Comparison of ENCODE assay signal across 8 cellular contexts in the genomic region with DNA sequence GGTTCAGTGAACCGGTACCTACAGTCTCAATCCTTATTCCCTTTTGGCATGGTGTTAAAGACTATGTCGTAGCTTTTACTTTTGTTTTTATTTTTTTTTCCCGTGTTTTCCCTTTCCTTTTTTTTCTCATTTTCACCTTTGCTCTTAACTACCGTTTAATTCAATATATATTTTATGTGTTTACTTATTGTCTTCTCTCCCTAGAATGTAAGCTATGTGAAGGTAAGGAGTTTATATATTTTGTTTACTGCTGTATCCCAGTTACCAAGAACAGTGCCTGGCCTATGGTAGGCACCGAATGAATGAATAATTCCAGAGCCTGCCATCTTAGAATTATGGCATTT. TPM values are rescaled to one million over a fixed set of nuclear protein-coding genes. Genes with fewer than 3 reads are reported as not detected.
A peak's percentile ranks its signal among the peaks of the same experiment; 100 is the strongest.
DNase-seq lines count a peak whose midpoint lies in the region; ATAC-seq and TF ChIP-seq lines count a peak whose summit lies in the region.

No MANE protein-coding gene starts in this region.

- H3K4me2 ChIP-seq in H9 (ENCODE audit: insufficient read depth, insufficient read length, low read length) = no peak overlapping the region
- H3K4me2 ChIP-seq in smooth muscle cell = peak overlapping the region; percentile 89

- H3K9ac ChIP-seq in H9 (ENCODE audit: extremely low read depth, insufficient read length, low read length) (no peak overlapping the region), smooth muscle cell (ENCODE audit: low read depth) (peak overlapping the region; percentile 79)

- no peak overlapping the region for H2AFZ ChIP-seq in H9 (ENCODE audit: low read length)
- H2AFZ ChIP-seq in smooth muscle cell (ENCODE audit: low read depth) = peak overlapping the region; percentile 89

- no peak overlapping the region for H2BK5ac ChIP-seq in H9 (ENCODE audit: insufficient read length, low read length)

- ATAC-seq in gastroesophageal sphincter = no peak
- ATAC-seq in HG02884 (IDR thresholded peaks at IDR 0.05; ENCODE audit: unreplicated experiment) = no peak
- no peak for ATAC-seq in GM19023 (IDR thresholded peaks at IDR 0.05; ENCODE audit: unreplicated experiment)

- no peak overlapping the region for H3T11ph ChIP-seq in H9 (ENCODE audit: low read length)

- H2BK12ac ChIP-seq in H9 (ENCODE audit: insufficient read length, low read depth, low read length) = no peak overlapping the region

- H3K23me2 ChIP-seq in H9 (ENCODE audit: insufficient read length, low read depth, low read length, poor library complexity, severe bottlenecking) = peaks cover 3% of the 10 kb centered on the region

- no peak overlapping the region for H2BK120ac ChIP-seq in H9 (ENCODE audit: low read depth, low read length, poor library complexity, severe bottlenecking)

- H3K79me2 ChIP-seq in H9 (ENCODE audit: insufficient read depth, low read length) (no peaks in the 10 kb centered on the region), smooth muscle cell (ENCODE audit: low read depth) (peaks cover 21% of the 10 kb centered on the region)

- H3K4me1 Mint-ChIP-seq in H9 = no peaks in the 10 kb centered on the region; a peak in 1 of 4 replicates

- peak overlapping the region; percentile 80 to 88 for H3K4me3 Mint-ChIP-seq in H9

- H3K36me3 Mint-ChIP-seq in H9 (ENCODE audit: insufficient read depth in 1 of 3, low read depth in 3 of 3) = peaks cover 0 to 22% (median 6%) of the 10 kb centered on the region in 3 experiments; a peak in 4 of 7 replicates

- no peak overlapping the region for H2BK20ac ChIP-seq in H9 (ENCODE audit: low read depth, low read length, poor library complexity, severe bottlenecking)

- no peaks in the 10 kb centered on the region for H3K79me1 ChIP-seq in H9 (ENCODE audit: insufficient read depth, low read depth, low read length, poor library complexity, severe bottlenecking)

- DNase-seq in H9 (no peak), smooth muscle cell (lab: John Stamatoyannopoulos, UW; ENCODE audit: unreplicated experiment) (no peak), NOMO-1 treated with DMSO at 0.1 percent for 48 hours (lab: John Stamatoyannopoulos, UW; ENCODE audit: unreplicated experiment) (no peak), amygdala (lab: John Stamatoyannopoulos, UW) (no peak)

- H3K23ac ChIP-seq in H9 (ENCODE audit: insufficient read length, low read depth, low read length) = no peak overlapping the region

- peak overlapping the region in 2 of 3 experiments; percentile 76 to 92; a peak in 3 of 7 replicates for H3K27ac Mint-ChIP-seq in H9

- H3K4me3 ChIP-seq in WI38 (ENCODE audit: low read depth, low read length) = peak overlapping the region; percentile 60
- peak overlapping the region; percentile 48 to 70 for H3K4me3 ChIP-seq in gastroesophageal sphincter
- peak overlapping the region; percentile 72 for H3K4me3 ChIP-seq in smooth muscle cell

- H3K56ac ChIP-seq in H9 (ENCODE audit: insufficient read length, low read depth, low read length) = no peak overlapping the region

- TF ChIP-seq POLR2A in gastroesophageal sphincter (IDR thresholded peaks at IDR 0.05) = no peak

- no peaks in the 10 kb centered on the region for H3K27me3 Mint-ChIP-seq in H9 (ENCODE audit: low read depth)

- no peaks in the 10 kb centered on the region for H3K4me1 ChIP-seq in H9 (ENCODE audit: insufficient read depth, low read length)
- peaks cover 3 to 40% (median 13%) of the 10 kb centered on the region in 3 donors for H3K4me1 ChIP-seq in gastroesophageal sphincter
- H3K4me1 ChIP-seq in smooth muscle cell (ENCODE audit: low read depth) = peaks cover 4% of the 10 kb centered on the region

- H4K91ac ChIP-seq in H9 (ENCODE audit: insufficient read length, low read depth, low read length) = no peak overlapping the region

- H3K14ac ChIP-seq in H9 (ENCODE audit: insufficient read depth, low read length) = no peak overlapping the region

- no peak overlapping the region for H4K5ac ChIP-seq in H9 (ENCODE audit: insufficient read length, low read depth, low read length)

- H3K18ac ChIP-seq in H9 (ENCODE audit: insufficient read length, low read depth, low read length) = no peak overlapping the region

- no peak overlapping the region for H2AK5ac ChIP-seq in H9 (ENCODE audit: insufficient read length, low read length)

- H3K9me3 ChIP-seq in H9 (ENCODE audit: control insufficient read depth, low read depth, low read length) = no peaks in the 10 kb centered on the region
- H3K9me3 ChIP-seq in gastroesophageal sphincter = no peaks in the 10 kb centered on the region
- no peaks in the 10 kb centered on the region for H3K9me3 ChIP-seq in smooth muscle cell (replicated peaks; ENCODE audit: low read depth)

- no peaks in the 10 kb centered on the region; a peak in 1 of 5 replicates for H3K9me3 Mint-ChIP-seq in H9

- WGBS in H9 (ENCODE audit: extremely low coverage, insufficient read length, low lambda C conversion rate) = no CpG with 5 or more reads among the region's 5 CpGs
- WGBS in gastroesophageal sphincter (ENCODE audit: low coverage in 1 of 2), 2 donors = 13 to 20% methylated on average over 5 of the region's 5 CpGs
- WGBS in smooth muscle cell (ENCODE audit: low lambda C conversion rate) = 36% methylated on average over 5 of the region's 5 CpGs

- H3K36me3 ChIP-seq in gastroesophageal sphincter (no peaks in the 10 kb centered on the region), smooth muscle cell (ENCODE audit: low read depth) (no peaks in the 10 kb centered on the region)

- H3K27me3 ChIP-seq in H9 (ENCODE audit: insufficient read depth, low read length) = no peaks in the 10 kb centered on the region
- no peaks in the 10 kb centered on the region for H3K27me3 ChIP-seq in gastroesophageal sphincter
- no peaks in the 10 kb centered on the region for H3K27me3 ChIP-seq in smooth muscle cell (ENCODE audit: low read depth)

- no peak overlapping the region for H3K27ac ChIP-seq in H9 (ENCODE audit: insufficient read length, low read depth, low read length)
- peak overlapping the region in 3 of 4 donors; percentile 92 to 96 (median 92) for H3K27ac ChIP-seq in gastroesophageal sphincter
- peak overlapping the region; percentile 41 for H3K27ac ChIP-seq in smooth muscle cell (ENCODE audit: low read depth)

- H3F3A ChIP-seq in smooth muscle cell (ENCODE audit: low read depth) = no peaks in the 10 kb centered on the region

- no peak overlapping the region for H4K8ac ChIP-seq in H9 (replicated peaks; ENCODE audit: insufficient read length, low read depth, low read length)

- H4K20me1 ChIP-seq in H9 (ENCODE audit: control insufficient read depth, insufficient read depth, insufficient read length) = no peaks in the 10 kb centered on the region
- no peaks in the 10 kb centered on the region for H4K20me1 ChIP-seq in smooth muscle cell (ENCODE audit: low read depth)

- no peak overlapping the region for H3K4ac ChIP-seq in H9 (ENCODE audit: low read depth, low read length)

- TF ChIP-seq CTCF in H9 (conservative IDR thresholded peaks at IDR 0.05) = no peak
- no peak for TF ChIP-seq CTCF in WI38 (IDR thresholded peaks at IDR 0.05; ENCODE audit: low read depth, low read length)
- no peak for TF ChIP-seq CTCF in gastroesophageal sphincter (IDR thresholded peaks at IDR 0.05)
- no peak for TF ChIP-seq CTCF in smooth muscle cell (IDR thresholded peaks at IDR 0.05; ENCODE audit: borderline replicate concordance, insufficient read depth, poor library complexity, severe bottlenecking)

- no peak overlapping the region for H2BK15ac ChIP-seq in H9 (ENCODE audit: low read depth, low read length)

- TF ChIP-seq EP300 in gastroesophageal sphincter (IDR thresholded peaks at IDR 0.05) = no peak

RNA-seq across cellular contexts. Expression of a gene that starts 0.3 kb away (rescaled TPM):
- total RNA-seq in H9 (2021) = 21.0 and 23.0 TPM in 2 replicates
- total RNA-seq in gastroesophageal sphincter = 10 to 100 TPM; 29.0 to 76.1 (median 32.2) TPM
- 18.9 and 23.5 TPM in 2 replicates for total RNA-seq in smooth muscle cell
- 9.6 and 11.5 TPM in 2 replicates for polyA plus RNA-seq in smooth muscle cell

RNA-seq across cellular contexts. Expression of a gene that starts 12.3 kb away (rescaled TPM):
- total RNA-seq in H9 (2021) (15.5 and 18.9 TPM in 2 replicates), gastroesophageal sphincter (10 to 100 TPM; 13.8 to 20.8 (median 17.1) TPM), smooth muscle cell (6.9 and 12.2 TPM in 2 replicates)
- polyA plus RNA-seq in smooth muscle cell = 14.9 and 17.3 TPM in 2 replicates

RNA-seq across cellular contexts. Expression of a gene that starts 17.9 kb away (rescaled TPM):
- total RNA-seq in H9 (2021) (1.4 and 1.5 TPM in 2 replicates), gastroesophageal sphincter (1 to 10 TPM; 4.4 to 8.0 (median 5.1) TPM), smooth muscle cell (0.18 and 0.31 TPM in 2 replicates)
- 0.53 and 2.6 TPM in 2 replicates for polyA plus RNA-seq in smooth muscle cell

RNA-seq across cellular contexts. Expression of a gene that starts 48.8 kb away (rescaled TPM):
- total RNA-seq in H9 (2021) (48.3 and 53.4 TPM in 2 replicates), gastroesophageal sphincter (10 to 100 TPM; 28.1 to 56.2 (median 36.6) TPM), smooth muscle cell (38.0 and 47.4 TPM in 2 replicates)
- 64.3 and 71.2 TPM in 2 replicates for polyA plus RNA-seq in smooth muscle cell
